8 cellular contexts compared by ENCODE assay signal in genomic region chr16:79047337-79047736, GRCh38.
A peak's percentile ranks its signal among the peaks of the same experiment; 100 is the strongest.
DNase-seq lines count a peak whose midpoint lies in the region; ATAC-seq, FAIRE-seq and TF ChIP-seq lines count a peak whose summit lies in the region.

No MANE protein-coding gene starts in this region.

- no peaks in the 10 kb centered on the region for H3K27me3 Mint-ChIP-seq in activated T-cell treated with anti-CD3 and anti-CD28 coated beads, Interleukin-2, amount 50 U/mL, for 72 hours (ENCODE audit: low read depth)

- H2AFZ ChIP-seq in Loucy (ENCODE audit: low read length), result 0 out of 2 replicates have a peak overlapping the region, but pooled peaks have one; percentile 14

- no peak overlapping the region for H3K4me3 Mint-ChIP-seq in activated T-cell treated with anti-CD3 and anti-CD28 coated beads, Interleukin-2, amount 50 U/mL, for 72 hours

- no peaks in the 10 kb centered on the region for H3K9me2 ChIP-seq in Loucy (replicated peaks; ENCODE audit: low read depth, low read length)

- no peaks in the 10 kb centered on the region for H3F3A ChIP-seq in Loucy (ENCODE audit: low read depth)

- H3K4me3 ChIP-seq in Loucy (ENCODE audit: low read length, poor library complexity, severe bottlenecking) (no peak overlapping the region), small intestine (ENCODE audit: low read depth in 1 of 2, low read length in 2 of 2) (no peak overlapping the region), prostate gland (no peak overlapping the region), ascending aorta (no peak overlapping the region)

- TF ChIP-seq POLR2A in prostate gland (IDR thresholded peaks at IDR 0.05), result no peak

- H3K36me3 ChIP-seq in Loucy (ENCODE audit: insufficient read depth, low read length) (no peaks in the 10 kb centered on the region), small intestine (ENCODE audit: control insufficient read depth in 2 of 2, insufficient read depth in 2 of 2, low read length in 2 of 2) (no peaks in the 10 kb centered on the region), prostate gland (no peaks in the 10 kb centered on the region), ascending aorta (no peaks in the 10 kb centered on the region)

- H3K27ac ChIP-seq in small intestine (ENCODE audit: low read depth in 1 of 2, low read length in 1 of 2) (no peak overlapping the region), prostate gland (no peak overlapping the region), ascending aorta (no peak overlapping the region)

- peaks cover 41% of the 10 kb centered on the region for H3K4me1 Mint-ChIP-seq in activated T-cell treated with anti-CD3 and anti-CD28 coated beads, Interleukin-2, amount 50 U/mL, for 72 hours (ENCODE audit: low read depth)

- peak; percentile 92 for TF ChIP-seq CTCF in Loucy (conservative IDR thresholded peaks at IDR 0.05; ENCODE audit: low read length)
- peak in 2 of 4 experiments; percentile 27 to 41 for TF ChIP-seq CTCF in prostate gland (IDR thresholded peaks at IDR 0.05)
- TF ChIP-seq CTCF in ascending aorta (IDR thresholded peaks at IDR 0.05), result peak in 1 of 3 experiments; percentile 17

- H3K27ac Mint-ChIP-seq in activated T-cell treated with anti-CD3 and anti-CD28 coated beads, Interleukin-2, amount 50 U/mL, for 72 hours, result peak overlapping the region; percentile 25

- ATAC-seq in activated T-cell treated with anti-CD3 and anti-CD28 coated beads, Interleukin-2, amount 50 U/mL, for 72 hours (replicated peaks in 1 of 2), result peak in 1 of 2 donors; percentile 50

- H4K20me1 ChIP-seq in Loucy (ENCODE audit: insufficient read depth, low read length, poor library complexity, severe bottlenecking), result no peaks in the 10 kb centered on the region

- peaks cover 0 to 4% of the 10 kb centered on the region in 2 donors for H3K9me3 Mint-ChIP-seq in activated T-cell treated with anti-CD3 and anti-CD28 coated beads, Interleukin-2, amount 50 U/mL, for 72 hours

- H3K9me3 ChIP-seq in Loucy (ENCODE audit: insufficient read depth, low read depth, low read length), result no peaks in the 10 kb centered on the region
- H3K9me3 ChIP-seq in small intestine (ENCODE audit: control insufficient read depth, low read depth), result no peaks in the 10 kb centered on the region
- H3K9me3 ChIP-seq in prostate gland, result no peaks in the 10 kb centered on the region
- no peaks in the 10 kb centered on the region for H3K9me3 ChIP-seq in ascending aorta

- peak in 1 of 2 donors; percentile 27 for DNase-seq in activated T-cell treated with anti-CD3 and anti-CD28 coated beads, Interleukin-2, amount 50 U/mL, for 72 hours
- DNase-seq in activated T-cell treated with anti-CD3 and anti-CD28 coated beads, Interleukin-2, amount 50 U/mL, for 1 hour, result no peak
- peak; percentile 3 for DNase-seq in central memory CD4-positive, alpha-beta T cell
- DNase-seq in small intestine (peak; percentile 42), amniotic stem cell (lab: John Stamatoyannopoulos, UW) (no peak), prostate gland (ENCODE audit: low spot score) (no peak), ascending aorta (ENCODE audit: low spot score in 2 of 2) (no peak)

- no peak overlapping the region for H3K4me2 ChIP-seq in Loucy (ENCODE audit: low read depth, low read length, poor library complexity, severe bottlenecking)

- WGBS in small intestine, 3 donors, result 62 to 65% (median 62%) methylated on average over 3 of the region's 3 CpGs
- 79% methylated on average over 3 of the region's 3 CpGs for WGBS in prostate gland

- intact Hi-C loops in prostate gland (cut with DNase I) (no loop called here), ascending aorta (cut with DNase I) (no loop called here)

- H3K4me1 ChIP-seq in Loucy (ENCODE audit: insufficient read depth, low read length, poor library complexity, severe bottlenecking), result peaks cover 27% of the 10 kb centered on the region
- H3K4me1 ChIP-seq in small intestine (ENCODE audit: control insufficient read depth in 2 of 2, insufficient read depth in 1 of 2, low read depth in 1 of 2, low read length in 1 of 2), result no peaks in the 10 kb centered on the region
- H3K4me1 ChIP-seq in prostate gland (replicated peaks), result no peaks in the 10 kb centered on the region
- no peaks in the 10 kb centered on the region for H3K4me1 ChIP-seq in ascending aorta

- no peak overlapping the region for H3K9ac ChIP-seq in Loucy (ENCODE audit: low read depth, low read length, poor library complexity, severe bottlenecking)

- no peaks in the 10 kb centered on the region for H3K79me2 ChIP-seq in Loucy (ENCODE audit: insufficient read depth, low read length)

- H3K27me3 ChIP-seq in Loucy (ENCODE audit: insufficient read depth, low read length, poor library complexity, severe bottlenecking) (no peaks in the 10 kb centered on the region), small intestine (ENCODE audit: control insufficient read depth in 2 of 2, insufficient read depth in 2 of 2, low read length in 2 of 2) (no peaks in the 10 kb centered on the region), prostate gland (replicated peaks; ENCODE audit: insufficient read depth) (no peaks in the 10 kb centered on the region), ascending aorta (no peaks in the 10 kb centered on the region)

- FAIRE-seq in small intestine (lab: Jason Lieb, UNC), result no peak

- peaks cover 2 to 4% of the 10 kb centered on the region in 2 donors for H3K36me3 Mint-ChIP-seq in activated T-cell treated with anti-CD3 and anti-CD28 coated beads, Interleukin-2, amount 50 U/mL, for 72 hours (ENCODE audit: insufficient read depth in 2 of 2)

Comparison
In these comparisons a context has a peak if more than half of its experiments do, and no peak if none do; other contexts are left out.
1. DNase-seq: peak in central memory CD4-positive, alpha-beta T cell (single experiment) and small intestine (single experiment); none in activated T-cell treated with anti-CD3 and anti-CD28 coated beads, Interleukin-2, amount 50 U/mL, for 1 hour (single experiment), amniotic stem cell (single experiment), prostate gland (single experiment) and ascending aorta (0 of 2).